Comparison of ENCODE assay signal across 12 cellular contexts in the genomic region with DNA sequence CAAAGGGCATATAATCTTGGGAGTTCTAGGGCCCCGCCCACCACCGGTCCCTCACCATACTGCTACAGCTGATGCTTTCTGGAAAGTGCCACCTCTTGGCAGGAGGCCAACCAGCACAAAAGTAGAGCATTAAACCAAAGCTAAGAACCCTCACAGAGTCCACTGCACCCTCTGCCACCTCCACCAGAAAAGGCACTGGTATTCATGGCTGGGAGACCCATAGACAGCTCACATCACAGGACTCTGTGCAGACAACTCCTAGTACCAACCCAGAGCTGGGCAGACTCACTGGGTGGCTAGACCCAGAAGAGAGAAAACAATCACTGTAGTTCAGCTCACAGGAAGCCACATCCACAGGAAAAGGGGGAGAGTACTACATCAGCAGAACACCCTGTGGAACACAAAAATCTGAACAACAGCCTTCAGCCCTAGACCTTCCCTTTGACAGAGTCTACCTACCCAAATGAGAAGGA. TPM values are rescaled to one million over a fixed set of nuclear protein-coding genes. Genes with fewer than 3 reads are reported as not detected.
DNase-seq lines count a peak whose midpoint lies in the region; ATAC-seq and TF ChIP-seq lines count a peak whose summit lies in the region.
"Had no signal": no experiment of that assay in that cellular context is flagged by ENCODE, and none has a peak within 500 bp of the region (broad histone marks: within the 10 kb centered on the region; RNA-seq: fewer than 3 reads in every experiment).

No MANE protein-coding gene starts in this region.

- H3K36me3 Mint-ChIP-seq in CD4-positive, alpha-beta T cell (ENCODE audit: low read depth): peaks cover 70% of the 10 kb centered on the region
- H3K36me3 Mint-ChIP-seq in naive thymus-derived CD4-positive, alpha-beta T cell: peaks cover 25 to 64% (median 53%) of the 10 kb centered on the region in 5 donors

- POLR2A ChIA-PET in CD4-positive, alpha-beta T cell (lab: Charles Lee): interaction anchor here (0.7 to 7.8 kb wide), 17 partner anchors 10 to 499 kb away, joined by 3 to 106 read pairs (median 4); a partner anchor contains a TSS
- POLR2A ChIA-PET in naive thymus-derived CD4-positive, alpha-beta T cell (lab: Charles Lee): interaction anchor here (0.5 to 5.1 kb wide), 19 partner anchors 8 to 138 kb away, joined by 3 to 133 read pairs (median 4); a partner anchor contains a TSS

- H3K27me3 Mint-ChIP-seq in CD4-positive, alpha-beta T cell: no peaks in the 10 kb centered on the region
- H3K27me3 Mint-ChIP-seq in naive thymus-derived CD4-positive, alpha-beta T cell: no peaks in the 10 kb centered on the region

- H3K36me3 ChIP-seq in naive thymus-derived CD4-positive, alpha-beta T cell (ENCODE audit: control insufficient read depth in 2 of 3, insufficient read depth in 3 of 3, low read length in 3 of 3): peaks cover 0 to 10% (median 4%) of the 10 kb centered on the region in 3 experiments

- peaks cover 29 to 52% of the 10 kb centered on the region in 2 donors for H3K4me1 ChIP-seq in naive thymus-derived CD4-positive, alpha-beta T cell (ENCODE audit: control insufficient read depth in 2 of 2, insufficient read depth in 2 of 2, low read length in 2 of 2)

- no peak for TF ChIP-seq CTCF in CD4-positive, alpha-beta T cell (IDR thresholded peaks at IDR 0.05)

- peak overlapping the region; percentile 96 for H3K27ac Mint-ChIP-seq in CD4-positive, alpha-beta T cell
- H3K27ac Mint-ChIP-seq in naive thymus-derived CD4-positive, alpha-beta T cell: peak overlapping the region; percentile 85 to 100 (median 97)

- no peaks in the 10 kb centered on the region for H3K27me3 ChIP-seq in CD4-positive, alpha-beta T cell (ENCODE audit: control insufficient read depth, insufficient read depth, low read length)
- no peaks in the 10 kb centered on the region for H3K27me3 ChIP-seq in naive thymus-derived CD4-positive, alpha-beta T cell (ENCODE audit: control insufficient read depth in 2 of 2, insufficient read depth in 2 of 2, low read length in 2 of 2)

- H3K4me1 Mint-ChIP-seq in CD4-positive, alpha-beta T cell (ENCODE audit: low read depth): peaks cover 79% of the 10 kb centered on the region
- peaks cover 53 to 91% (median 69%) of the 10 kb centered on the region in 7 donors for H3K4me1 Mint-ChIP-seq in naive thymus-derived CD4-positive, alpha-beta T cell

- CTCF ChIA-PET in CD4-positive, alpha-beta T cell (lab: Charles Lee): interaction anchor here (1.2 to 6.2 kb wide), 9 partner anchors 10 to 136 kb away, joined by 3 to 27 read pairs (median 5); a partner anchor contains a TSS
- CTCF ChIA-PET in naive thymus-derived CD4-positive, alpha-beta T cell (lab: Charles Lee): interaction anchor here (0.6 to 3.4 kb wide), 10 partner anchors 10 to 136 kb away, joined by 3 to 31 read pairs (median 5); a partner anchor contains a TSS

- H3K9me3 ChIP-seq in CD4-positive, alpha-beta T cell (ENCODE audit: control insufficient read depth, low read length): peaks cover 4% of the 10 kb centered on the region
- H3K9me3 ChIP-seq in naive thymus-derived CD4-positive, alpha-beta T cell (ENCODE audit: control insufficient read depth in 2 of 3, low read length in 3 of 3): peaks cover 0 to 6% (median 0%) of the 10 kb centered on the region in 3 experiments

- intact Hi-C loops in CD4-positive, alpha-beta T cell (cut with DNase I, micrococcal nuclease): no loop called here
- intact Hi-C loops in naive thymus-derived CD4-positive, alpha-beta T cell (cut with micrococcal nuclease): loop anchor here (1.0 to 2.0 kb wide), 3 partner anchors 9 to 108 kb away; a partner anchor contains a TSS
- intact Hi-C loops in posterior cingulate gyrus (cut with DNase I): no loop called here

- DNase-seq in CD4-positive, alpha-beta T cell: peak; percentile 48 to 79 (median 63)
- DNase-seq in RPMI8226 (peak; percentile 28), activated T-helper 1 cell treated with Interleukin-2 at 50 U/mL for 16 hours (ENCODE audit: low read depth) (peak; percentile 58), NCI-H524 (lab: John Stamatoyannopoulos, UW) (no peak), posterior cingulate gyrus (no peak)
- peak; percentile 16 to 88 (median 83) for DNase-seq in naive thymus-derived CD4-positive, alpha-beta T cell
- DNase-seq: HCEC 1CT, left ventricle myocardium inferior had no signal

- H3K27ac ChIP-seq in CD4-positive, alpha-beta T cell (ENCODE audit: low read depth, low read length): peak overlapping the region; percentile 81
- peak overlapping the region; percentile 66 for H3K27ac ChIP-seq in naive thymus-derived CD4-positive, alpha-beta T cell (ENCODE audit: low read depth, low read length)
- H3K27ac ChIP-seq: C4-2B, left ventricle myocardium inferior had no signal

- peak; percentile 91 for ATAC-seq in CD4-positive, alpha-beta T cell (ENCODE audit: poor library complexity)
- peak; percentile 89 for ATAC-seq in naive thymus-derived CD4-positive, alpha-beta T cell
- ATAC-seq in HG02759 (IDR thresholded peaks at IDR 0.05; ENCODE audit: unreplicated experiment) (no peak), HG03378 (IDR thresholded peaks at IDR 0.05; ENCODE audit: unreplicated experiment) (no peak)
- ATAC-seq: esophagus mucosa had no signal

- H3K9me3 Mint-ChIP-seq in CD4-positive, alpha-beta T cell: peaks cover 12% of the 10 kb centered on the region
- peaks cover 7 to 43% (median 25%) of the 10 kb centered on the region in 11 donors for H3K9me3 Mint-ChIP-seq in naive thymus-derived CD4-positive, alpha-beta T cell

- peak overlapping the region; percentile 83 for H3K4me3 Mint-ChIP-seq in CD4-positive, alpha-beta T cell
- peak overlapping the region; percentile 76 to 91 (median 84) for H3K4me3 Mint-ChIP-seq in naive thymus-derived CD4-positive, alpha-beta T cell

- H3K4me3 ChIP-seq in naive thymus-derived CD4-positive, alpha-beta T cell (ENCODE audit: low read length): peak overlapping the region; percentile 61
- H3K4me3 ChIP-seq: left ventricle myocardium inferior had no signal

RNA-seq across cellular contexts. Expression of a gene that starts 10.8 kb away (rescaled TPM):
- 10 to 100 TPM; 24.0 to 24.5 TPM for total RNA-seq in CD4-positive, alpha-beta T cell
- total RNA-seq in naive thymus-derived CD4-positive, alpha-beta T cell: 100 to 1,000 TPM in 2 of 5 experiments, 10 to 100 TPM in 3; 37.6 to 143 (median 44.6) TPM
- polyA plus RNA-seq in naive thymus-derived CD4-positive, alpha-beta T cell: 100 to 1,000 TPM; 113 to 122 TPM

RNA-seq across cellular contexts. Expression of a gene that starts 45.0 kb away (rescaled TPM):
- not detected for total RNA-seq in CD4-positive, alpha-beta T cell
- not detected for total RNA-seq in naive thymus-derived CD4-positive, alpha-beta T cell
- not detected for polyA plus RNA-seq in naive thymus-derived CD4-positive, alpha-beta T cell
- total RNA-seq: left ventricle myocardium inferior had no signal

RNA-seq across cellular contexts. Expression of a gene that starts 58.9 kb away (rescaled TPM):
- total RNA-seq in CD4-positive, alpha-beta T cell: under 1 TPM; 0.75 to 0.88 TPM
- total RNA-seq in naive thymus-derived CD4-positive, alpha-beta T cell: under 1 TPM in 2 of 5 experiments, not detected in 3; 0.34 to 0.87 TPM
- under 1 TPM in 1 of 2 donors, not detected in 1; 0.18 TPM for polyA plus RNA-seq in naive thymus-derived CD4-positive, alpha-beta T cell
- total RNA-seq: left ventricle myocardium inferior had no signal

Comparison
In these comparisons a context has a peak if more than half of its experiments do, and no peak if none do; other contexts are left out.
1. ATAC-seq: peak in CD4-positive, alpha-beta T cell (single experiment) and naive thymus-derived CD4-positive, alpha-beta T cell (single experiment); none in HG02759 (single experiment) and HG03378 (single experiment).
2. DNase-seq: peak in CD4-positive, alpha-beta T cell (10 of 10), RPMI8226 (single experiment), activated T-helper 1 cell treated with Interleukin-2 at 50 U/mL for 16 hours (single experiment) and naive thymus-derived CD4-positive, alpha-beta T cell (9 of 9); none in NCI-H524 (0 of 2) and posterior cingulate gyrus (0 of 10).
3. intact Hi-C loops: an anchor here in naive thymus-derived CD4-positive, alpha-beta T cell (1.0 to 2.0 kb wide); none called in CD4-positive, alpha-beta T cell and posterior cingulate gyrus.